28 cellular contexts compared by ENCODE assay signal in genomic region chr10:79106251-79106650, GRCh38. TPM values are rescaled to one million over a fixed set of nuclear protein-coding genes. Genes with fewer than 3 reads are reported as not detected.
DNase-seq lines count a peak whose midpoint lies in the region; ATAC-seq and TF ChIP-seq lines count a peak whose summit lies in the region.
"Had no signal": no experiment of that assay in that cellular context is flagged by ENCODE, and none has a peak within 500 bp of the region (broad histone marks: within the 10 kb centered on the region; RNA-seq: fewer than 3 reads in every experiment).

No MANE protein-coding gene starts in this region.

- TF ChIP-seq CTCF in breast epithelium (IDR thresholded peaks at IDR 0.05) (no peak), mammary epithelial cell (conservative IDR thresholded peaks at IDR 0.05 in 1 of 2, IDR thresholded peaks at IDR 0.05 in 1 of 2; ENCODE audit: extremely low read depth in 1 of 2, insufficient read depth in 1 of 2, low read depth in 1 of 2, low read length in 2 of 2) (no peak), DND-41 (IDR thresholded peaks at IDR 0.05; ENCODE audit: borderline replicate concordance, extremely low read depth, low read length, poor library complexity, severe bottlenecking) (no peak), spleen (IDR thresholded peaks at IDR 0.05 in 8 of 11, conservative IDR thresholded peaks at IDR 0.05 in 3 of 11) (no peak)

- H3K27me3 Mint-ChIP-seq in activated T-helper 17 cell treated with anti-CD3 and anti-CD28 coated beads, Interleukin-2, amount 50 U/mL, for 72 hours = no peaks in the 10 kb centered on the region
- H3K27me3 Mint-ChIP-seq: activated CD4-positive, alpha-beta memory T cell treated with anti-CD3 and anti-CD28 coated beads, Interleukin-2, amount 10 ng/mL, durations not matched to agents 7 days and 5 days; activated naive CD8-positive, alpha-beta T cell treated with anti-CD3 and anti-CD28 coated beads, Interleukin-2, amount 10 ng/mL, durations not matched to agents 7 days and 5 days; T-helper 17 cell had no signal

- H3K79me2 ChIP-seq in mammary epithelial cell (ENCODE audit: insufficient read depth, low read length) = peaks cover 98% of the 10 kb centered on the region
- H3K79me2 ChIP-seq in DND-41 (ENCODE audit: insufficient read depth, low read length) = peaks cover 99% of the 10 kb centered on the region

- no peak for ATAC-seq in DND-41 (ENCODE audit: insufficient read depth, low read depth)
- ATAC-seq in activated T-helper 17 cell treated with anti-CD3 and anti-CD28 coated beads, Interleukin-2, amount 50 U/mL, for 72 hours (replicated peaks) = no peak
- ATAC-seq: HCT116; K562; stimulated activated effector memory CD8-positive, alpha-beta T cell treated with anti-CD3 and anti-CD28 coated beads, Interleukin-12 subunit alpha, Interleukin-12 subunit beta, amount 100 ng/mL, for 72 hours; T-helper 17 cell had no signal

- H3K36me3 ChIP-seq in breast epithelium (no peaks in the 10 kb centered on the region), mammary epithelial cell (ENCODE audit: insufficient read depth, low read length) (no peaks in the 10 kb centered on the region), DND-41 (ENCODE audit: insufficient read depth, low read length) (peaks cover 12% of the 10 kb centered on the region), spleen (peaks cover 0 to 10% (median 0%) of the 10 kb centered on the region in 6 donors)
- H3K36me3 ChIP-seq: ovary had no signal

- no peaks in the 10 kb centered on the region for H3K9me3 Mint-ChIP-seq in activated T-helper 17 cell treated with anti-CD3 and anti-CD28 coated beads, Interleukin-2, amount 50 U/mL, for 72 hours
- H3K9me3 Mint-ChIP-seq: activated CD4-positive, alpha-beta memory T cell treated with anti-CD3 and anti-CD28 coated beads, Interleukin-2, amount 10 ng/mL, durations not matched to agents 7 days and 5 days; activated naive CD8-positive, alpha-beta T cell treated with anti-CD3 and anti-CD28 coated beads, Interleukin-2, amount 10 ng/mL, durations not matched to agents 7 days and 5 days; nephron progenitor cell; stimulated activated effector memory CD8-positive, alpha-beta T cell treated with anti-CD3 and anti-CD28 coated beads, Interleukin-12 subunit alpha, Interleukin-12 subunit beta, amount 100 ng/mL, for 72 hours had no signal

- intact Hi-C loops in breast epithelium (cut with DNase I; ENCODE audit: low total_unique reads) = no loop called here
- intact Hi-C loops in mammary epithelial cell (cut with micrococcal nuclease) = no loop called here
- intact Hi-C loops in spleen (cut with DNase I; ENCODE audit: low total_unique reads) = no loop called here

- TF ChIP-seq POLR2A in breast epithelium (IDR thresholded peaks at IDR 0.05) = no peak
- no peak for TF ChIP-seq POLR2A in spleen (IDR thresholded peaks at IDR 0.05)

- no peaks in the 10 kb centered on the region for H3K9me3 ChIP-seq in breast epithelium
- no peaks in the 10 kb centered on the region for H3K9me3 ChIP-seq in mammary epithelial cell (replicated peaks; ENCODE audit: insufficient read depth, low read length)
- H3K9me3 ChIP-seq in DND-41 (ENCODE audit: insufficient read depth, low read length, severe bottlenecking) = no peaks in the 10 kb centered on the region
- H3K9me3 ChIP-seq in spleen = no peaks in the 10 kb centered on the region
- H3K9me3 ChIP-seq: MG63, ovary had no signal

- DNase-seq in breast epithelium (ENCODE audit: low spot score in 2 of 2) = no peak
- no peak for DNase-seq in mammary epithelial cell
- DNase-seq in DND-41 = no peak
- no peak for DNase-seq in spleen
- DNase-seq in NCI-H774 (lab: John Stamatoyannopoulos, UW) = no peak
- no peak for DNase-seq in globus pallidus (ENCODE audit: low spot score)
- no peak for DNase-seq in NCI-H1105 (lab: John Stamatoyannopoulos, UW)
- DNase-seq: activated CD4-positive, alpha-beta memory T cell treated with anti-CD3 and anti-CD28 coated beads, Interleukin-2, amount 10 ng/mL, durations not matched to agents 7 days and 5 days; activated CD4-positive, alpha-beta T cell treated with anti-CD3 and anti-CD28 coated beads for 1 hour; activated effector memory CD4-positive, alpha-beta T cell treated with Interleukin-2 at 50 U/mL for 16 hours; activated naive CD8-positive, alpha-beta T cell treated with anti-CD3 and anti-CD28 coated beads, Interleukin-2, amount 10 ng/mL, durations not matched to agents 7 days and 5 days; COR-L47; glutamatergic neuron; kidney; MG63; NCI-H1417 treated with DMSO at 0.1 percent for 48 hours; NCI-H2081; NCI-H748 treated with DMSO at 0.1 percent for 48 hours; nephron progenitor cell; ovary; stimulated activated CD4-positive, alpha-beta T cell treated with anti-CD3 and anti-CD28 coated beads, Interleukin-4, amount 100 ng/mL, for 24 hours; T-helper 17 cell had no signal

- H3K4me1 Mint-ChIP-seq in activated T-helper 17 cell treated with anti-CD3 and anti-CD28 coated beads, Interleukin-2, amount 50 U/mL, for 72 hours = peaks cover 32% of the 10 kb centered on the region

- H3K36me3 Mint-ChIP-seq in activated T-helper 17 cell treated with anti-CD3 and anti-CD28 coated beads, Interleukin-2, amount 50 U/mL, for 72 hours (ENCODE audit: low read depth) = no peaks in the 10 kb centered on the region
- H3K36me3 Mint-ChIP-seq: activated naive CD8-positive, alpha-beta T cell treated with anti-CD3 and anti-CD28 coated beads, Interleukin-2, amount 10 ng/mL, durations not matched to agents 7 days and 5 days; stimulated activated effector memory CD8-positive, alpha-beta T cell treated with anti-CD3 and anti-CD28 coated beads, Interleukin-12 subunit alpha, Interleukin-12 subunit beta, amount 100 ng/mL, for 72 hours had no signal

- CTCF ChIA-PET in mammary epithelial cell (lab: Charles Lee; ENCODE audit: low non-redundant PET) = no interaction called here

- H3K9ac ChIP-seq in mammary epithelial cell (ENCODE audit: insufficient read depth, low read length) (no peak overlapping the region), DND-41 (ENCODE audit: low read depth, low read length) (no peak overlapping the region)

- H3K4me1 ChIP-seq in breast epithelium (peaks cover 19 to 45% of the 10 kb centered on the region in 2 donors), mammary epithelial cell (ENCODE audit: insufficient read depth, low read length) (peaks cover 43% of the 10 kb centered on the region), DND-41 (ENCODE audit: insufficient read depth, low read length) (peaks cover 21% of the 10 kb centered on the region), spleen (peaks cover 19 to 99% (median 72%) of the 10 kb centered on the region in 6 donors)

- in situ Hi-C loops in mammary epithelial cell (cut with MboI; ENCODE audit: low sequenced_read_pairs in 2 of 2) = no loop called here

- H3K27me3 ChIP-seq in breast epithelium (no peaks in the 10 kb centered on the region), mammary epithelial cell (ENCODE audit: insufficient read depth, low read length) (no peaks in the 10 kb centered on the region), DND-41 (ENCODE audit: insufficient read depth, low read length, poor library complexity) (no peaks in the 10 kb centered on the region), spleen (replicated peaks in 1 of 7) (peaks cover 0 to 25% (median 0%) of the 10 kb centered on the region in 7 donors)
- H3K27me3 ChIP-seq: dorsolateral prefrontal cortex, MG63, ovary had no signal

- no peaks in the 10 kb centered on the region for H4K20me1 ChIP-seq in mammary epithelial cell (ENCODE audit: insufficient read depth, low read length)
- H4K20me1 ChIP-seq in DND-41 (ENCODE audit: insufficient read depth, low read length) = peaks cover 92% of the 10 kb centered on the region

- peak overlapping the region; percentile 43 for H3K27ac Mint-ChIP-seq in activated T-helper 17 cell treated with anti-CD3 and anti-CD28 coated beads, Interleukin-2, amount 50 U/mL, for 72 hours
- H3K27ac Mint-ChIP-seq: activated CD4-positive, alpha-beta memory T cell treated with anti-CD3 and anti-CD28 coated beads, Interleukin-2, amount 10 ng/mL, durations not matched to agents 7 days and 5 days; activated naive CD8-positive, alpha-beta T cell treated with anti-CD3 and anti-CD28 coated beads, Interleukin-2, amount 10 ng/mL, durations not matched to agents 7 days and 5 days; nephron progenitor cell; stimulated activated effector memory CD8-positive, alpha-beta T cell treated with anti-CD3 and anti-CD28 coated beads, Interleukin-12 subunit alpha, Interleukin-12 subunit beta, amount 100 ng/mL, for 72 hours; T-helper 17 cell had no signal

- H3K4me2 ChIP-seq in mammary epithelial cell (ENCODE audit: insufficient read depth, low read depth, low read length) = no peak overlapping the region
- no peak overlapping the region for H3K4me2 ChIP-seq in DND-41 (ENCODE audit: insufficient read depth, low read length)

- dilution Hi-C loops in mammary epithelial cell (cut with HindIII; ENCODE audit: low sequenced_read_pairs) = no loop called here

- H3K27ac ChIP-seq in breast epithelium (peak overlapping the region; percentile 36 to 38), mammary epithelial cell (ENCODE audit: insufficient read depth, low read depth, low read length) (no peak overlapping the region), DND-41 (ENCODE audit: low read length) (peak overlapping the region; percentile 7; the same call in 1 of the 2 replicates), spleen (peak overlapping the region in 6 of 8 donors; percentile 6 to 69 (median 60))
- H3K27ac ChIP-seq: SK-N-MC had no signal

- 100% methylated on average over 4 of the region's 4 CpGs for WGBS in mammary epithelial cell (ENCODE audit: low coverage, missing lambda C conversion rate)
- WGBS in spleen, 5 donors = 60 to 81% (median 70%) methylated on average over 4 of the region's 4 CpGs

- no peak overlapping the region for H3K4me3 ChIP-seq in breast epithelium
- H3K4me3 ChIP-seq in mammary epithelial cell (replicated peaks in 1 of 3; ENCODE audit: insufficient read depth in 1 of 3, low read depth in 2 of 3, low read length in 3 of 3) = no peak overlapping the region
- H3K4me3 ChIP-seq in DND-41 (ENCODE audit: low read depth in 1 of 2, low read length in 2 of 2) = no peak overlapping the region
- no peak overlapping the region for H3K4me3 ChIP-seq in spleen
- H3K4me3 ChIP-seq: dorsolateral prefrontal cortex, K562, MG63, ovary, SK-N-MC had no signal

- no TSS peak for BruUV-seq in mammary epithelial cell (replicated peaks; lab: Mats Ljungman, UMichigan)

- no peak overlapping the region for H2AFZ ChIP-seq in mammary epithelial cell (ENCODE audit: low read depth, low read length)
- no peak overlapping the region for H2AFZ ChIP-seq in DND-41 (ENCODE audit: low read depth, low read length)

- no peak overlapping the region for H3K4me3 Mint-ChIP-seq in activated T-helper 17 cell treated with anti-CD3 and anti-CD28 coated beads, Interleukin-2, amount 50 U/mL, for 72 hours
- H3K4me3 Mint-ChIP-seq: activated CD4-positive, alpha-beta memory T cell treated with anti-CD3 and anti-CD28 coated beads, Interleukin-2, amount 10 ng/mL, durations not matched to agents 7 days and 5 days; activated naive CD8-positive, alpha-beta T cell treated with anti-CD3 and anti-CD28 coated beads, Interleukin-2, amount 10 ng/mL, durations not matched to agents 7 days and 5 days; nephron progenitor cell; stimulated activated effector memory CD8-positive, alpha-beta T cell treated with anti-CD3 and anti-CD28 coated beads, Interleukin-12 subunit alpha, Interleukin-12 subunit beta, amount 100 ng/mL, for 72 hours; T-helper 17 cell had no signal

RNA-seq across cellular contexts. Expression of gene ZMIZ1, which starts 37.5 kb away (rescaled TPM):
- 10 to 100 TPM; 34.4 to 63.7 (median 39.8) TPM for total RNA-seq in breast epithelium
- total RNA-seq in mammary epithelial cell = 10 to 100 TPM; 22.3 to 25.0 TPM
- polyA plus RNA-seq in mammary epithelial cell = 5.9 TPM
- polyA minus RNA-seq in mammary epithelial cell = 16.3 TPM
- 10 to 100 TPM; 32.9 to 82.6 TPM for total RNA-seq in activated T-helper 17 cell treated with anti-CD3 and anti-CD28 coated beads, Interleukin-2, amount 50 U/mL, for 72 hours
- 100 to 1,000 TPM; 117 to 210 (median 129) TPM for total RNA-seq in spleen
- 10 to 100 TPM; 10.7 to 29.7 (median 11.8) TPM for polyA plus RNA-seq in spleen
